In genomic region chr1:56249244-56249643, GRCh38 we compare ENCODE assay signal across 1 cellular context.
TF ChIP-seq lines count a peak whose summit lies in the region.

No MANE protein-coding gene starts in this region.

TF ChIP-seq in GM23338, 12 proteins besides CTCF, POLR2A, EP300 and RAD21 (continued from another document):
- TF ChIP-seq ZNF462 (CRISPR knock-in tag; IDR thresholded peaks at IDR 0.05) (no peak), STAT1 (IDR thresholded peaks at IDR 0.05; ENCODE audit: unreplicated experiment) (no peak), EZH2phosphoT487 (IDR thresholded peaks at IDR 0.05; ENCODE audit: unreplicated experiment) (no peak), NANOG (IDR thresholded peaks at IDR 0.05; ENCODE audit: borderline replicate concordance) (no peak), ETS1 (IDR thresholded peaks at IDR 0.05) (no peak), ZNF331 (CRISPR knock-in tag; IDR thresholded peaks at IDR 0.05; ENCODE audit: low read depth) (no peak)
